32 cellular contexts compared by ENCODE assay signal in the genomic region with DNA sequence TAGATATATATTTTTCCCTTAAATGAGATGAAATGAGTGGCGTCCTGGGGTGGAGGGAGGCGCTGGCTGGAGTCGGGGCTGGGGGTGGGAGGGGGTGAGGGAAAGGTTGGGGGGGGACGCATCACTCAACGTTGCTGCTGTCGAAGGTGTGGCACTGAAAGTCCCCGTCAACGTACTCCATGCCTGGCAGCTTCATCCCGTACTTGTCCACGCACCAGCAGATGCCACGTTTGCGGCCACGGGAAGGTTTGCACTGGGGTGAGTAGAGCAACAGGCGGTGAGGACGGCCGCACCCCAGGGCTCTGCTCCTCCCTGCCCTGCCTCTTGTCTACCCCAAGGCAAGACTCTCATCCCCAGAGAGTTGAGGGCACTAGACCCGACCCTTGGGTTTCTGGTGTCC. TPM values are rescaled to one million over a fixed set of nuclear protein-coding genes. Genes with fewer than 3 reads are reported as not detected.
"Had no signal": no experiment of that assay in that cellular context is flagged by ENCODE, and none has a peak within 500 bp of the region (broad histone marks: within the 10 kb centered on the region; RNA-seq: fewer than 3 reads in every experiment).

No MANE protein-coding gene starts in this region.

- ATAC-seq: activated CD4-positive, alpha-beta T cell treated with anti-CD3 and anti-CD28 coated beads for 36 hours; activated CD8-positive, alpha-beta memory T cell treated with anti-CD3 and anti-CD28 coated beads, Interleukin-2, amount 10 ng/mL, durations not matched to agents 7 days and 5 days; activated CD8-positive, alpha-beta T cell treated with anti-CD3 and anti-CD28 coated beads, Interleukin-2, amount 10 ng/mL, durations not matched to agents 7 days and 5 days; activated naive CD8-positive, alpha-beta T cell treated with anti-CD3 and anti-CD28 coated beads, Interleukin-2, amount 50 U/mL, for 24 hours had no signal

- H3K27me3 ChIP-seq: adrenal gland, breast epithelium, cardiac muscle cell, colonic mucosa, esophagus squamous epithelium had no signal

- DNase-seq: activated CD4-positive, alpha-beta memory T cell treated with anti-CD3 and anti-CD28 coated beads for 36 hours; activated CD4-positive, alpha-beta T cell treated with anti-CD3 and anti-CD28 coated beads for 36 hours; activated CD4-positive, alpha-beta T cell treated with anti-CD3 and anti-CD28 coated beads, Interleukin-2, amount 10 ng/mL, durations not matched to agents 24 days and 14 days; activated CD4-positive, CD25-positive, alpha-beta regulatory T cell; activated CD4-positive, CD25-positive, alpha-beta regulatory T cell treated with anti-CD3 and anti-CD28 coated beads, Interleukin-2, amount 50 U/mL, for 72 hours; activated CD8-positive, alpha-beta memory T cell treated with anti-CD3 and anti-CD28 coated beads, Interleukin-2, amount 10 ng/mL, durations not matched to agents 7 days and 5 days; activated CD8-positive, alpha-beta memory T cell treated with anti-CD3 and anti-CD28 coated beads, Interleukin-2, amount 50 U/mL, for 4 hours; activated CD8-positive, alpha-beta T cell treated with anti-CD3 and anti-CD28 coated beads, Interleukin-2, amount 10 ng/mL, durations not matched to agents 7 days and 5 days; activated effector memory CD4-positive, alpha-beta T cell treated with anti-CD3 and anti-CD28 coated beads, Interleukin-2, amount 50 U/mL, for 16 hours; activated naive CD4-positive, alpha-beta T cell treated with anti-CD3 and anti-CD28 coated beads for 36 hours; activated naive CD8-positive, alpha-beta T cell treated with anti-CD3 and anti-CD28 coated beads for 36 hours; activated naive CD8-positive, alpha-beta T cell treated with anti-CD3 and anti-CD28 coated beads, Interleukin-2, amount 50 U/mL, for 24 hours; activated T-cell treated with anti-CD3 and anti-CD28 coated beads, Interleukin-2, amount 50 U/mL, for 1 hour; activated T-cell treated with anti-CD3 and anti-CD28 coated beads, Interleukin-2, amount 50 U/mL, for 48 hours; adrenal gland; amygdala; central memory CD4-positive, alpha-beta T cell; cerebellar nuclear complex; colonic mucosa; effector CD8-positive, alpha-beta T cell; esophagus squamous epithelium; foreskin melanocyte; head of caudate nucleus; T-helper 2 cell had no signal

- H3K36me3 ChIP-seq: breast epithelium, colonic mucosa had no signal

- H3K4me3 ChIP-seq: adrenal gland, breast epithelium, cardiac muscle cell, colonic mucosa, esophagus squamous epithelium had no signal

- H3K4me1 ChIP-seq: colonic mucosa had no signal

- H3K27ac ChIP-seq: adrenal gland, cardiac muscle cell, colonic mucosa, epithelial cell of prostate had no signal

- H3K9me3 ChIP-seq: adrenal gland, breast epithelium, colonic mucosa, esophagus squamous epithelium had no signal

RNA-seq across cellular contexts. Expression of gene IGFBP5, which starts 18.7 kb away (rescaled TPM):
- total RNA-seq: activated CD4-positive, alpha-beta memory T cell treated with anti-CD3 and anti-CD28 coated beads for 36 hours; activated CD4-positive, alpha-beta T cell treated with anti-CD3 and anti-CD28 coated beads for 36 hours; activated CD4-positive, alpha-beta T cell treated with anti-CD3 and anti-CD28 coated beads, Interleukin-2, amount 10 ng/mL, durations not matched to agents 24 days and 14 days; activated CD8-positive, alpha-beta memory T cell treated with anti-CD3 and anti-CD28 coated beads for 36 hours; activated naive CD4-positive, alpha-beta T cell treated with anti-CD3 and anti-CD28 coated beads for 36 hours; activated naive CD8-positive, alpha-beta T cell treated with anti-CD3 and anti-CD28 coated beads for 36 hours; activated T-helper 1 cell treated with anti-CD3 and anti-CD28 coated beads, Interleukin-12 subunit alpha, Interleukin-12 subunit beta, Interleukin-2, Interleukin-4 antibody, amounts not matched to agents 30 ng/mL and 10 ng/mL and 1 ng/mL, durations not matched to agents 14 hours and 24 hours and 36 hours; activated T-helper 2 cell treated with anti-CD3 and anti-CD28 coated beads, Interferon-gamma antibody, Interleukin-2, Interleukin-4, amounts not matched to agents 10 μg/mL and 5 μg/mL and 100 μg/mL, durations not matched to agents 14 hours and 24 hours and 36 hours; endothelial cell of umbilical vein; T-helper 1 cell treated with Interleukin-12 subunit alpha and Interleukin-12 subunit beta and Interleukin-4 antibody, amounts not matched to agents 30 ng/mL and 1 ng/mL, for 36 hours had no signal
